10 cellular contexts compared by ENCODE assay signal in the genomic region with DNA sequence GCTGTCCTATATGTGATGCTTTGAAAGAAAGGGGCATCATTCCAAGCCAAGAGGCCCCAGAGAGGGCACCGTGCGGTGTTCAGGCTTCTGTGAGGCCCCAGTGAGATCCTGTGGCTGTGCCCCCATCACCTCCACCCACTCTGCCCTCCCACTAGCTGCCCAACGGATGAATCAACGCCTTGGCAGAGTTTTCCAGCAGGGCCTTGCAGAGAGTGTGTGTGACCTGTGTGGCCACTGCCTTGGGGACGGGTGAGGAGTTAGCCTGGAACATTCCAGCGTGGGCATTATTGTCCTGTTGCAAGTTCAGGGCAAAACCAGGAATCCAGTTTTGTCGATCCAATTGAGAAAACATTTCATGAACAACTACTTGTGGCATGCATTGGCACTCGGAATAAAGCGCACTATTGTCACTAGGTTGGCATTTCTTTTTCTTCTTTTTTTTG. TPM values are rescaled to one million over a fixed set of nuclear protein-coding genes. Genes with fewer than 3 reads are reported as not detected.
DNase-seq lines count a peak whose midpoint lies in the region; ATAC-seq lines count a peak whose summit lies in the region.
"Had no signal": no experiment of that assay in that cellular context is flagged by ENCODE, and none has a peak within 500 bp of the region (broad histone marks: within the 10 kb centered on the region; RNA-seq: fewer than 3 reads in every experiment).

No MANE protein-coding gene starts in this region.

- ATAC-seq in activated CD4-positive, alpha-beta T cell treated with anti-CD3 and anti-CD28 coated beads for 36 hours, result peak; percentile 20
- ATAC-seq in HG02938 (IDR thresholded peaks at IDR 0.05; ENCODE audit: unreplicated experiment), result no peak

- H3K27me3 Mint-ChIP-seq in activated CD4-positive, alpha-beta T cell treated with anti-CD3 and anti-CD28 coated beads for 36 hours, result no peaks in the 10 kb centered on the region

- no peak overlapping the region for H3K4me3 ChIP-seq in SJSA1
- H3K4me3 ChIP-seq: skin epidermis, uterus had no signal

- POLR2A ChIA-PET in activated CD4-positive, alpha-beta T cell treated with anti-CD3 and anti-CD28 coated beads for 36 hours (lab: Charles Lee), result no interaction called here

- no peaks in the 10 kb centered on the region for H3K9me3 Mint-ChIP-seq in activated CD4-positive, alpha-beta T cell treated with anti-CD3 and anti-CD28 coated beads for 36 hours (ENCODE audit: low read depth)

- peaks cover 25% of the 10 kb centered on the region for H3K36me3 Mint-ChIP-seq in activated CD4-positive, alpha-beta T cell treated with anti-CD3 and anti-CD28 coated beads for 36 hours (ENCODE audit: low read depth)

- H3K4me3 Mint-ChIP-seq in activated CD4-positive, alpha-beta T cell treated with anti-CD3 and anti-CD28 coated beads for 36 hours, result no peak overlapping the region

- CTCF ChIA-PET in activated CD4-positive, alpha-beta T cell treated with anti-CD3 and anti-CD28 coated beads for 36 hours (lab: Charles Lee), result interaction anchor here (1.4 kb wide), 1 partner anchor 9 kb away, joined by 5 read pairs; no protein-coding TSS in a partner anchor

- no peaks in the 10 kb centered on the region for H3K9me3 ChIP-seq in SJSA1 (replicated peaks)
- H3K9me3 ChIP-seq: uterus had no signal

- peaks cover 18% of the 10 kb centered on the region for H3K4me1 Mint-ChIP-seq in activated CD4-positive, alpha-beta T cell treated with anti-CD3 and anti-CD28 coated beads for 36 hours

- peaks cover 43% of the 10 kb centered on the region for H3K4me1 ChIP-seq in SJSA1 (replicated peaks)
- H3K4me1 ChIP-seq: uterus had no signal

- intact Hi-C loops in activated CD4-positive, alpha-beta T cell treated with anti-CD3 and anti-CD28 coated beads for 36 hours (cut with DNase I, micrococcal nuclease), result loop anchor here (5.0 kb wide), 1 partner anchor 75 kb away; no protein-coding TSS in a partner anchor

- H3K36me3 ChIP-seq in SJSA1, result peaks cover 33% of the 10 kb centered on the region
- H3K36me3 ChIP-seq: uterus had no signal

- peak; percentile 21 for DNase-seq in activated CD4-positive, alpha-beta T cell treated with anti-CD3 and anti-CD28 coated beads for 36 hours
- DNase-seq in activated CD4-positive, alpha-beta T cell treated with anti-CD3 and anti-CD28 coated beads, Interleukin-2, amount 50 U/mL, for 1 hour, result no peak
- DNase-seq in SJSA1 (ENCODE audit: low read depth in 1 of 2, low spot score in 2 of 2) (peak; percentile 44 to 62), fibroblast of gingiva (ENCODE audit: low read depth) (peak; percentile 97), hippocampal formation (lab: John Stamatoyannopoulos, UW) (no peak), T-helper 9 cell (no peak)
- DNase-seq in stimulated activated CD8-positive, alpha-beta memory T cell treated with anti-CD3 and anti-CD28 coated beads, Interleukin-4, amount 100 ng/mL, for 48 hours, result peak; percentile 39
- DNase-seq: uterus had no signal

- H3K27ac Mint-ChIP-seq in activated CD4-positive, alpha-beta T cell treated with anti-CD3 and anti-CD28 coated beads for 36 hours, result peak overlapping the region; percentile 51

- H3K27me3 ChIP-seq in SJSA1 (replicated peaks), result no peaks in the 10 kb centered on the region
- H3K27me3 ChIP-seq: uterus had no signal

- no peak overlapping the region for H3K27ac ChIP-seq in SJSA1

RNA-seq across cellular contexts. Expression of gene SF3B3, which starts 53.7 kb away (rescaled TPM):
- total RNA-seq in activated CD4-positive, alpha-beta T cell treated with anti-CD3 and anti-CD28 coated beads for 36 hours, result 100 to 1,000 TPM; 533 to 545 TPM
- 126 and 170 TPM in 2 replicates for total RNA-seq in SJSA1 (2014; rRNA removed; shearing (Covaris generic))

RNA-seq across cellular contexts. Expression of gene COG4, which starts 53.9 kb away (rescaled TPM):
- total RNA-seq in activated CD4-positive, alpha-beta T cell treated with anti-CD3 and anti-CD28 coated beads for 36 hours, result 10 to 100 TPM; 33.5 to 37.6 TPM
- total RNA-seq in SJSA1 (2014; rRNA removed; shearing (Covaris generic)), result 78.0 and 94.7 TPM in 2 replicates

Comparison
In these comparisons a context has a peak if more than half of its experiments do, and no peak if none do; other contexts are left out.
1. DNase-seq: peak in activated CD4-positive, alpha-beta T cell treated with anti-CD3 and anti-CD28 coated beads for 36 hours (single experiment), SJSA1 (2 of 2), fibroblast of gingiva (single experiment) and stimulated activated CD8-positive, alpha-beta memory T cell treated with anti-CD3 and anti-CD28 coated beads, Interleukin-4, amount 100 ng/mL, for 48 hours (single experiment); none in activated CD4-positive, alpha-beta T cell treated with anti-CD3 and anti-CD28 coated beads, Interleukin-2, amount 50 U/mL, for 1 hour (single experiment), hippocampal formation (0 of 2) and T-helper 9 cell (single experiment).